Comparison of ENCODE assay signal across 1 cellular context in genomic region chr13:74026753-74027152, GRCh38.
TF ChIP-seq lines count a peak whose summit lies in the region.

No MANE protein-coding gene starts in this region.

TF ChIP-seq in GM23338, 12 proteins besides CTCF, POLR2A, EP300 and RAD21 (continued from another document):
- TF ChIP-seq ZNF114 (CRISPR knock-in tag; IDR thresholded peaks at IDR 0.05): 0 out of 2 replicates have a peak, but pooled peaks have one; percentile 41
TF ChIP-seq in GM23338: peak in this region for 3.
